8 cellular contexts compared by ENCODE assay signal in the genomic region with DNA sequence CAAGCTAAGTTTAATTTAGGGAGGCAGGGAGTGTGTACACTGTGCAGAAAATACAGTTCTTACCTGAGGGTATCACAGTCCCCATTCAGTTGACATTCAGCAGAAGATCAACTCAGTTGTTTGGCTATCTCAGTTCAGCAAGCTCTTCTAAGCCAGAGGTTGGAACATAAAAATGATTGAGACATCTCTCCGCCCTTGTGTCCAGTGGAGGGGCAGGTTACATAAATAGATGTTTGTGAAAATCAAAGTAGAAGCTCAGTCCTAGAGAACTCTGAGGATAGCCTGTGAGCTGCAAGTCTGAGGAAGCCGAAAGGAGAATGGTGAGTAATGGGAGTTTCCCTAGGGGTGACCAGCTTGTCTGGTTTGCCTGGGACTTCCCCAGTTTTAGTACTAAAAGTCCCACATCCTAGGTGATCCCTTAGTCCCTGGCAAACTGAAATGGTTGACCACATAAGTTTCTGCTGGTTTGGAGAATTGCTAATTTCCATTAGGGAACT.
DNase-seq lines count a peak whose midpoint lies in the region; ATAC-seq and TF ChIP-seq lines count a peak whose summit lies in the region.

No MANE protein-coding gene starts in this region.

- peak; percentile 47 for DNase-seq in GM10266 (ENCODE audit: extremely low spot score)
- DNase-seq in fibroblast of peridontal ligament (ENCODE audit: extremely low read depth): peak; percentile 8
- no peak for DNase-seq in DMS 273 (lab: John Stamatoyannopoulos, UW; ENCODE audit: unreplicated experiment)
- no peak for DNase-seq in SW480 (ENCODE audit: low spot score)
- no peak for DNase-seq in DMS153 treated with DMSO at 0.1 percent for 48 hours (lab: John Stamatoyannopoulos, UW; ENCODE audit: unreplicated experiment)
- no peak for DNase-seq in HuH-7 (ENCODE audit: low spot score)

- no peak for TF ChIP-seq CTCF in GM10266 (IDR thresholded peaks at IDR 0.05; ENCODE audit: control insufficient read depth, insufficient read depth, low read depth, missing control alignments)

- ATAC-seq in GM19463 (IDR thresholded peaks at IDR 0.05; ENCODE audit: unreplicated experiment): peak; percentile 95
- ATAC-seq in HG03432 (IDR thresholded peaks at IDR 0.05; ENCODE audit: unreplicated experiment): peak; percentile 97

Comparison
In these comparisons a context has a peak if more than half of its experiments do, and no peak if none do; other contexts are left out.
1. DNase-seq: peak in GM10266 (single experiment) and fibroblast of peridontal ligament (single experiment); none in DMS 273 (single experiment), SW480 (single experiment), DMS153 treated with DMSO at 0.1 percent for 48 hours (single experiment) and HuH-7 (single experiment).